Comparison of ENCODE assay signal across 10 cellular contexts in the genomic region with DNA sequence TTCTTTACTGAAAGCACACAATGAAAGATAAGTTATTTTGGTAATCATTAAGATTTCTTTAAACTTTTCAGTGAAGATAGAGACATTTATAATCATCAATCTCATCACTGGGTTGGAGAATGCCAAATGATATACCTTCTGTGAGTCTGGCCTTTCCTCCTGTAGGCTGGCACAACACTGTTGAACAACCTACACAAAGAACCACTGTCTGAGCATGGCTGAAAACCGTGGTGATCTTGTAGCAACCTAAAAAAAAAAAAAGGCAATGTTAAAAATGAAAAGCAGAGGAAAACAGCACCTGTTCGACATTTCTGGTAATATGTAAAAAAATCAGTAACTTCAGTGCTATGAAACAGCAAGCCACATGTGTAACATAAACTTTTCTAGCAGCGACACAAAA. TPM values are rescaled to one million over a fixed set of nuclear protein-coding genes. Genes with fewer than 3 reads are reported as not detected.
DNase-seq lines count a peak whose midpoint lies in the region; ATAC-seq and TF ChIP-seq lines count a peak whose summit lies in the region.
"Had no signal": no experiment of that assay in that cellular context is flagged by ENCODE, and none has a peak within 500 bp of the region (broad histone marks: within the 10 kb centered on the region; RNA-seq: fewer than 3 reads in every experiment).

No MANE protein-coding gene starts in this region.

- H3K27me3 Mint-ChIP-seq in activated naive CD8-positive, alpha-beta T cell: no peaks in the 10 kb centered on the region
- no peaks in the 10 kb centered on the region for H3K27me3 Mint-ChIP-seq in type B pancreatic cell

- H3K4me1 ChIP-seq in left ventricle myocardium inferior: peaks cover 65% of the 10 kb centered on the region
- peaks cover 16 to 35% of the 10 kb centered on the region in 2 donors for H3K4me1 ChIP-seq in left lung

- intact Hi-C loops in left ventricle myocardium inferior (cut with micrococcal nuclease): loop anchor here (10.0 kb wide), 1 partner anchor 119 kb away; the partner anchor contains the start of gene APH1B
- intact Hi-C loops in left ventricle myocardium superior (cut with micrococcal nuclease): no loop called here
- intact Hi-C loops in left lung (cut with DNase I): no loop called here

- H3K36me3 ChIP-seq in left ventricle myocardium inferior (peaks cover 47% of the 10 kb centered on the region), left lung (peaks cover 0 to 39% of the 10 kb centered on the region in 2 donors), H7 (replicated peaks; ENCODE audit: control insufficient read depth, insufficient read depth, low read length) (peaks cover 8% of the 10 kb centered on the region)

- TF ChIP-seq CTCF in left ventricle myocardium inferior (IDR thresholded peaks at IDR 0.05; ENCODE audit: borderline replicate concordance) (no peak), left lung (IDR thresholded peaks at IDR 0.05) (no peak), type B pancreatic cell (conservative IDR thresholded peaks at IDR 0.05) (no peak)

- peak overlapping the region; percentile 71 for H3K27ac Mint-ChIP-seq in activated naive CD8-positive, alpha-beta T cell
- peak overlapping the region; percentile 74 for H3K27ac Mint-ChIP-seq in type B pancreatic cell

- H3K4me3 ChIP-seq in left ventricle myocardium inferior (peak overlapping the region; percentile 78), left lung (peak overlapping the region; percentile 68 to 83), H7 (ENCODE audit: insufficient read depth, low read depth, low read length) (no peak overlapping the region)

- DNase-seq in left ventricle myocardium inferior: no peak
- no peak for DNase-seq in left ventricle myocardium superior
- no peak for DNase-seq in left lung
- DNase-seq in type B pancreatic cell (ENCODE audit: extremely low spot score, unreplicated experiment): no peak
- DNase-seq in H7: no peak
- DNase-seq in epidermal melanocyte (ENCODE audit: insufficient read length, low spot score): no peak
- DNase-seq: NCI-H748 treated with DMSO at 0.1 percent for 48 hours, sigmoid colon had no signal

- ATAC-seq in left ventricle myocardium superior (no peak), left lung (no peak), HG03521 (IDR thresholded peaks at IDR 0.05; ENCODE audit: unreplicated experiment) (no peak)

- H3K27me3 ChIP-seq in left ventricle myocardium inferior (ENCODE audit: low read depth) (no peaks in the 10 kb centered on the region), left lung (no peaks in the 10 kb centered on the region), H7 (ENCODE audit: control insufficient read depth, insufficient read depth, low read length) (no peaks in the 10 kb centered on the region; the same call in 1 of the 2 replicates)
- H3K27me3 ChIP-seq: sigmoid colon had no signal

- H3K9me3 Mint-ChIP-seq in activated naive CD8-positive, alpha-beta T cell (ENCODE audit: low read depth): no peaks in the 10 kb centered on the region
- H3K9me3 Mint-ChIP-seq in type B pancreatic cell: no peaks in the 10 kb centered on the region

- H3K36me3 Mint-ChIP-seq in activated naive CD8-positive, alpha-beta T cell: peaks cover 6% of the 10 kb centered on the region
- H3K36me3 Mint-ChIP-seq in type B pancreatic cell: peaks cover 27% of the 10 kb centered on the region

- peak overlapping the region; percentile 97 for H3K27ac ChIP-seq in left ventricle myocardium inferior (replicated peaks)
- H3K27ac ChIP-seq in left lung: no peak overlapping the region

- no peaks in the 10 kb centered on the region for H3K9me3 ChIP-seq in left ventricle myocardium inferior (replicated peaks)
- H3K9me3 ChIP-seq in left lung: no peaks in the 10 kb centered on the region
- H3K9me3 ChIP-seq: sigmoid colon had no signal

- peaks cover 22% of the 10 kb centered on the region for H3K4me1 Mint-ChIP-seq in activated naive CD8-positive, alpha-beta T cell (ENCODE audit: low read depth)
- peaks cover 5% of the 10 kb centered on the region for H3K4me1 Mint-ChIP-seq in type B pancreatic cell (ENCODE audit: unreplicated experiment)

- H3K4me3 Mint-ChIP-seq in activated naive CD8-positive, alpha-beta T cell: peak overlapping the region; percentile 99
- peak overlapping the region; percentile 99 for H3K4me3 Mint-ChIP-seq in type B pancreatic cell

RNA-seq across cellular contexts. Expression of gene RPS27L, which starts 1.8 kb away (rescaled TPM):
- 165 TPM for total RNA-seq in left ventricle myocardium inferior
- total RNA-seq in left ventricle myocardium superior: 157 TPM
- total RNA-seq in left lung: 100 to 1,000 TPM; 158 to 242 TPM
- 205 and 235 TPM in 2 replicates for total RNA-seq in type B pancreatic cell (ENCODE audit: low replicate concordance)
- 26.9 and 29.0 TPM in 2 replicates for total RNA-seq in H7 (2014; rRNA removed; shearing (Covaris generic))

RNA-seq across cellular contexts. Expression of gene LACTB, which starts 33.8 kb away (rescaled TPM):
- 27.4 TPM for total RNA-seq in left ventricle myocardium inferior
- 26.0 TPM for total RNA-seq in left ventricle myocardium superior
- 10 to 100 TPM; 28.4 to 41.8 TPM for total RNA-seq in left lung
- total RNA-seq in type B pancreatic cell (ENCODE audit: low replicate concordance): 10.9 and 12.6 TPM in 2 replicates
- 14.0 and 19.2 TPM in 2 replicates for total RNA-seq in H7 (2014; rRNA removed; shearing (Covaris generic))

RNA-seq across cellular contexts. Expression of gene RAB8B, which starts 33.9 kb away (rescaled TPM):
- total RNA-seq in left ventricle myocardium inferior: 8.1 TPM
- total RNA-seq in left ventricle myocardium superior: 9.1 TPM
- total RNA-seq in left lung: 10 to 100 TPM; 45.1 to 60.2 TPM
- total RNA-seq in type B pancreatic cell (ENCODE audit: low replicate concordance): 26.5 and 36.8 TPM in 2 replicates
- 27.2 and 31.2 TPM in 2 replicates for total RNA-seq in H7 (2014; rRNA removed; shearing (Covaris generic))
